ENCODE assay signal across 8 cellular contexts in genomic region chr2:180125245-180125962, GRCh38.
DNase-seq lines count a peak whose midpoint lies in the region; ATAC-seq and TF ChIP-seq lines count a peak whose summit lies in the region.

No MANE protein-coding gene starts in this region.

- DNase-seq in Daoy (ENCODE audit: low read depth) (peak; percentile 89), GM23338 (ENCODE audit: low spot score) (peak; percentile 89), RPMI7951 (ENCODE audit: low read depth) (peak; percentile 90), germinal center (ENCODE audit: low spot score) (peak; percentile 17), osteoblast (ENCODE audit: insufficient read length, low spot score, missing footprints) (peak; percentile 54)
- DNase-seq in activated effector memory CD4-positive, alpha-beta T cell treated with anti-CD3 and anti-CD28 coated beads, Interleukin-2, amount 50 U/mL, for 16 hours = peak; percentile 68

- H4K20me1 ChIP-seq in GM23338 (replicated peaks; ENCODE audit: insufficient read depth) = no peaks in the 10 kb centered on the region
- no peaks in the 10 kb centered on the region for H4K20me1 ChIP-seq in Loucy (ENCODE audit: insufficient read depth, low read length, poor library complexity, severe bottlenecking)
- no peaks in the 10 kb centered on the region for H4K20me1 ChIP-seq in osteoblast (ENCODE audit: insufficient read depth, low read length)

- peaks cover 24% of the 10 kb centered on the region for H3K4me1 ChIP-seq in GM23338 (ENCODE audit: insufficient read depth)
- H3K4me1 ChIP-seq in Loucy (ENCODE audit: insufficient read depth, low read length, poor library complexity, severe bottlenecking) = no peaks in the 10 kb centered on the region
- peaks cover 14% of the 10 kb centered on the region for H3K4me1 ChIP-seq in osteoblast (ENCODE audit: insufficient read depth, low read length)

- peaks cover 30% of the 10 kb centered on the region for H3K4me1 Mint-ChIP-seq in GM23338

- H3K9ac ChIP-seq in Loucy (ENCODE audit: low read depth, low read length, poor library complexity, severe bottlenecking) = no peak overlapping the region

- no peaks in the 10 kb centered on the region for H3K27me3 Mint-ChIP-seq in GM23338 (ENCODE audit: insufficient read depth, low read depth, poor library complexity)

- no peak overlapping the region for H3K4me3 Mint-ChIP-seq in GM23338

- no peaks in the 10 kb centered on the region for H3K9me3 ChIP-seq in Loucy (ENCODE audit: insufficient read depth, low read depth, low read length)
- no peaks in the 10 kb centered on the region for H3K9me3 ChIP-seq in osteoblast (ENCODE audit: low read depth, low read length)

- H2AFZ ChIP-seq in GM23338 = peak overlapping the region; percentile 24; the same call in 1 of the 2 replicates
- peak overlapping the region; percentile 55; the same call in 1 of the 2 replicates for H2AFZ ChIP-seq in Loucy (ENCODE audit: low read length)
- peak overlapping the region; percentile 58 for H2AFZ ChIP-seq in osteoblast (ENCODE audit: low read length)

- H3K36me3 Mint-ChIP-seq in GM23338 (ENCODE audit: low read depth) = no peaks in the 10 kb centered on the region

- H3K79me2 ChIP-seq in GM23338 (replicated peaks; ENCODE audit: insufficient read depth) (no peaks in the 10 kb centered on the region), Loucy (ENCODE audit: insufficient read depth, low read length) (no peaks in the 10 kb centered on the region), osteoblast (ENCODE audit: insufficient read depth, low read length) (no peaks in the 10 kb centered on the region)

- H3K27ac ChIP-seq in GM23338 (ENCODE audit: low read depth) (no peak overlapping the region), osteoblast (ENCODE audit: low read depth, low read length) (no peak overlapping the region)

- ATAC-seq in GM23338 (peak; percentile 96), HG02840 (IDR thresholded peaks at IDR 0.05; ENCODE audit: low FRiP score, unreplicated experiment) (no peak)

- H3K36me3 ChIP-seq in GM23338 (ENCODE audit: insufficient read depth) (no peaks in the 10 kb centered on the region), Loucy (ENCODE audit: insufficient read depth, low read length) (no peaks in the 10 kb centered on the region), osteoblast (ENCODE audit: insufficient read depth, low read length) (no peaks in the 10 kb centered on the region)

- TF ChIP-seq CTCF in GM23338 (conservative IDR thresholded peaks at IDR 0.05; ENCODE audit: low read depth in 2 of 2) (peak; percentile 71 to 82), Loucy (conservative IDR thresholded peaks at IDR 0.05; ENCODE audit: low read length) (peak; percentile 66), osteoblast (IDR thresholded peaks at IDR 0.05; ENCODE audit: extremely low read depth, low read depth, low read length) (peak; percentile 89)

- H3K9me3 Mint-ChIP-seq in GM23338 = no peaks in the 10 kb centered on the region

- H3K4me2 ChIP-seq in GM23338 (no peak overlapping the region), Loucy (ENCODE audit: low read depth, low read length, poor library complexity, severe bottlenecking) (no peak overlapping the region), osteoblast (ENCODE audit: insufficient read depth, low read length) (peak overlapping the region; percentile 74)

- peaks cover 5% of the 10 kb centered on the region; the same call in 1 of the 2 replicates for H3K9me2 ChIP-seq in GM23338 (ENCODE audit: insufficient read depth)
- H3K9me2 ChIP-seq in Loucy (replicated peaks; ENCODE audit: low read depth, low read length) = no peaks in the 10 kb centered on the region

- no peak overlapping the region for H3K27ac Mint-ChIP-seq in GM23338

- H3F3A ChIP-seq in GM23338 (replicated peaks; ENCODE audit: low read depth) (no peaks in the 10 kb centered on the region), Loucy (ENCODE audit: low read depth) (no peaks in the 10 kb centered on the region)

- no peaks in the 10 kb centered on the region for H3K27me3 ChIP-seq in GM23338 (ENCODE audit: insufficient read depth)
- H3K27me3 ChIP-seq in Loucy (ENCODE audit: insufficient read depth, low read length, poor library complexity, severe bottlenecking) = no peaks in the 10 kb centered on the region
- H3K27me3 ChIP-seq in osteoblast (ENCODE audit: insufficient read depth, low read length) = no peaks in the 10 kb centered on the region

- H3K4me3 ChIP-seq in GM23338 (no peak overlapping the region), Loucy (ENCODE audit: low read length, poor library complexity, severe bottlenecking) (no peak overlapping the region), osteoblast (ENCODE audit: insufficient read depth, low read length) (peak overlapping the region; percentile 47)

TF ChIP-seq in GM23338, 12 proteins besides CTCF, POLR2A, EP300 and RAD21 (continues in another document):
- TF ChIP-seq ZNF114 (CRISPR knock-in tag; IDR thresholded peaks at IDR 0.05) (no peak), JUNB (IDR thresholded peaks at IDR 0.05; ENCODE audit: unreplicated experiment) (no peak), REST (IDR thresholded peaks at IDR 0.05; ENCODE audit: unreplicated experiment) (no peak), STAT1 (IDR thresholded peaks at IDR 0.05; ENCODE audit: unreplicated experiment) (no peak)

Comparison
In these comparisons a context has a peak if more than half of its experiments do, and no peak if none do; other contexts are left out.
1. DNase-seq: peak in every context shown above with its lines; median percentile 90 in RPMI7951; 89 in Daoy; 89 in GM23338; 68 in activated effector memory CD4-positive, alpha-beta T cell treated with anti-CD3 and anti-CD28 coated beads, Interleukin-2, amount 50 U/mL, for 16 hours; 54 in osteoblast; 17 in germinal center.